Comparison of ENCODE assay signal across 17 cellular contexts in genomic region chr6:93124226-93124625, GRCh38.
"Had no signal": no experiment of that assay in that cellular context is flagged by ENCODE, and none has a peak within 500 bp of the region (broad histone marks: within the 10 kb centered on the region; RNA-seq: fewer than 3 reads in every experiment).

No MANE protein-coding gene starts in this region.

- H3K27ac Mint-ChIP-seq: activated B cell treated with CpG ODN at 0.5 μM for 24 hours; activated CD4-positive, alpha-beta memory T cell treated with anti-CD3 and anti-CD28 coated beads for 36 hours; activated naive CD8-positive, alpha-beta T cell treated with anti-CD3 and anti-CD28 coated beads for 36 hours; naive thymus-derived CD8-positive, alpha-beta T cell; stimulated activated naive B cell treated with anti-CD40 and anti-IgM and Interleukin-4, amounts not matched to agents 10 μg/mL and 1 μg/mL and 100 μg/mL, for 72 hours had no signal

- H3K4me1 ChIP-seq: body of pancreas, colonic mucosa, heart right ventricle, pancreas, upper lobe of right lung had no signal

- H3K36me3 ChIP-seq: colonic mucosa, heart right ventricle, pancreas, thoracic aorta, upper lobe of right lung had no signal

- H3K27me3 Mint-ChIP-seq: activated B cell treated with CpG ODN at 0.5 μM for 24 hours; activated CD4-positive, alpha-beta memory T cell treated with anti-CD3 and anti-CD28 coated beads for 36 hours; activated naive CD8-positive, alpha-beta T cell treated with anti-CD3 and anti-CD28 coated beads for 36 hours; naive thymus-derived CD8-positive, alpha-beta T cell had no signal

- H3K4me3 Mint-ChIP-seq: activated B cell treated with CpG ODN at 0.5 μM for 24 hours; activated CD4-positive, alpha-beta memory T cell treated with anti-CD3 and anti-CD28 coated beads for 36 hours; activated naive CD8-positive, alpha-beta T cell treated with anti-CD3 and anti-CD28 coated beads for 36 hours; naive thymus-derived CD8-positive, alpha-beta T cell; stimulated activated naive B cell treated with anti-CD40 and anti-IgM and Interleukin-4, amounts not matched to agents 10 μg/mL and 1 μg/mL and 100 μg/mL, for 72 hours had no signal

- H3K27me3 ChIP-seq: body of pancreas, colonic mucosa, heart right ventricle, pancreas, upper lobe of right lung had no signal

- ATAC-seq: body of pancreas; heart right ventricle; naive thymus-derived CD8-positive, alpha-beta T cell; pancreas; stimulated activated naive B cell treated with anti-CD40 and anti-IgM and Interleukin-4, amounts not matched to agents 10 μg/mL and 1 μg/mL and 100 μg/mL, for 72 hours; upper lobe of right lung had no signal

- H3K27ac ChIP-seq: body of pancreas, colonic mucosa, heart right ventricle, pancreas, thoracic aorta, upper lobe of right lung had no signal

- FAIRE-seq: pancreas had no signal

- H3K36me3 Mint-ChIP-seq: activated CD4-positive, alpha-beta memory T cell treated with anti-CD3 and anti-CD28 coated beads for 36 hours; activated naive CD8-positive, alpha-beta T cell treated with anti-CD3 and anti-CD28 coated beads for 36 hours; naive thymus-derived CD8-positive, alpha-beta T cell; stimulated activated naive B cell treated with anti-CD40 and anti-IgM and Interleukin-4, amounts not matched to agents 10 μg/mL and 1 μg/mL and 100 μg/mL, for 72 hours had no signal

- H3K4me3 ChIP-seq: body of pancreas, colonic mucosa, heart right ventricle, pancreas, thoracic aorta, upper lobe of right lung had no signal

- H3K4me1 Mint-ChIP-seq: activated B cell treated with CpG ODN at 0.5 μM for 24 hours; activated naive CD8-positive, alpha-beta T cell treated with anti-CD3 and anti-CD28 coated beads for 36 hours; naive thymus-derived CD8-positive, alpha-beta T cell; stimulated activated naive B cell treated with anti-CD40 and anti-IgM and Interleukin-4, amounts not matched to agents 10 μg/mL and 1 μg/mL and 100 μg/mL, for 72 hours had no signal

- DNase-seq: activated B cell treated with CpG ODN at 0.5 μM for 24 hours; activated CD4-positive, alpha-beta memory T cell treated with anti-CD3 and anti-CD28 coated beads for 36 hours; activated CD4-positive, alpha-beta T cell treated with anti-CD3 and anti-CD28 coated beads for 4 hours; activated naive CD4-positive, alpha-beta T cell; activated naive CD8-positive, alpha-beta T cell treated with anti-CD3 and anti-CD28 coated beads for 36 hours; activated T-cell treated with anti-CD3 and anti-CD28 coated beads for 4 hours; body of pancreas; central memory CD4-positive, alpha-beta T cell; colonic mucosa; erythroblast; heart right ventricle; kidney glomerular epithelial cell; naive thymus-derived CD8-positive, alpha-beta T cell; pancreas; stimulated activated naive B cell treated with anti-CD40 and anti-IgM and Interleukin-4, amounts not matched to agents 10 μg/mL and 1 μg/mL and 100 μg/mL, for 72 hours; upper lobe of right lung had no signal

- H3K9me3 ChIP-seq: body of pancreas, pancreas, thoracic aorta, upper lobe of right lung had no signal
